Comparison of ENCODE assay signal across 19 cellular contexts in genomic region chr7:143052041-143052440, GRCh38. TPM values are rescaled to one million over a fixed set of nuclear protein-coding genes. Genes with fewer than 3 reads are reported as not detected.
DNase-seq lines count a peak whose midpoint lies in the region; ATAC-seq and TF ChIP-seq lines count a peak whose summit lies in the region.
"Had no signal": no experiment of that assay in that cellular context is flagged by ENCODE, and none has a peak within 500 bp of the region (broad histone marks: within the 10 kb centered on the region; RNA-seq: fewer than 3 reads in every experiment).

OR6V1 (plus strand) TSS chr7:143052341; CDS start chr7:143052341, 0 bp downstream.

- H3K27ac Mint-ChIP-seq in GM23338, result no peak within 1 kb of the TSS
- H3K27ac Mint-ChIP-seq in nephron progenitor cell, result peak within 1 kb of the TSS; percentile 12
- H3K27ac Mint-ChIP-seq: CD8-positive, alpha-beta T cell had no signal

- no peak within 1 kb of the TSS for H3K4me3 ChIP-seq in GM23338
- H3K4me3 ChIP-seq in OCI-LY3 (ENCODE audit: low read length), result no peak within 1 kb of the TSS
- H3K4me3 ChIP-seq in skeletal muscle satellite cell (ENCODE audit: low read length), result no peak within 1 kb of the TSS
- H3K4me3 ChIP-seq in BE2C (ENCODE audit: low read depth, low read length), result no peak within 1 kb of the TSS
- H3K4me3 ChIP-seq: BLaER1, GM23248 had no signal

- H2AFZ ChIP-seq in GM23338 (peak within 1 kb of the TSS; percentile 59; the same call in 1 of the 2 replicates), OCI-LY3 (ENCODE audit: low read depth, low read length) (0 out of 2 replicates have a peak within 1 kb of the TSS, but pooled peaks have one; percentile 12)
- H2AFZ ChIP-seq: GM23248 had no signal

- no peaks in the 10 kb centered on the region for H3K4me1 Mint-ChIP-seq in GM23338
- peaks cover 46% of the 10 kb centered on the region for H3K4me1 Mint-ChIP-seq in nephron progenitor cell
- H3K4me1 Mint-ChIP-seq: CD4-positive, CD25-positive, alpha-beta regulatory T cell; H9 had no signal

- no peaks in the 10 kb centered on the region for H3K79me2 ChIP-seq in GM23338 (replicated peaks; ENCODE audit: insufficient read depth)
- H3K79me2 ChIP-seq in OCI-LY3 (ENCODE audit: low read length), result no peaks in the 10 kb centered on the region

- TF ChIP-seq CTCF in GM23338 (conservative IDR thresholded peaks at IDR 0.05; ENCODE audit: low read depth in 2 of 2) (no peak), OCI-LY3 (IDR thresholded peaks at IDR 0.05; ENCODE audit: low read depth, low read length) (no peak), nephron progenitor cell (IDR thresholded peaks at IDR 0.05) (no peak), BE2C (IDR thresholded peaks at IDR 0.05; ENCODE audit: low read depth, low read length) (no peak)

- no peaks in the 10 kb centered on the region for H4K20me1 ChIP-seq in GM23338 (replicated peaks; ENCODE audit: insufficient read depth)
- no peaks in the 10 kb centered on the region for H4K20me1 ChIP-seq in OCI-LY3 (ENCODE audit: insufficient read depth, low read length)
- H4K20me1 ChIP-seq: BLaER1 had no signal

- no peaks in the 10 kb centered on the region for H3K9me2 ChIP-seq in GM23338 (ENCODE audit: insufficient read depth)

- H3K36me3 Mint-ChIP-seq in GM23338 (ENCODE audit: low read depth), result no peaks in the 10 kb centered on the region
- H3K36me3 Mint-ChIP-seq in nephron progenitor cell (ENCODE audit: low read depth), result no peaks in the 10 kb centered on the region
- H3K36me3 Mint-ChIP-seq: CD4-positive, CD25-positive, alpha-beta regulatory T cell; CD8-positive, alpha-beta T cell had no signal

- H3K27me3 ChIP-seq in GM23338 (ENCODE audit: insufficient read depth) (no peaks in the 10 kb centered on the region), OCI-LY3 (ENCODE audit: low read depth, low read length) (peaks cover 6% of the 10 kb centered on the region; the same call in 1 of the 2 replicates), skeletal muscle satellite cell (ENCODE audit: control insufficient read depth, insufficient read depth, low read length) (no peaks in the 10 kb centered on the region), BE2C (no peaks in the 10 kb centered on the region)
- H3K27me3 ChIP-seq: BLaER1 had no signal

- DNase-seq in GM23338 (ENCODE audit: low spot score) (no peak), nephron progenitor cell (no peak), BE2C (no peak)
- DNase-seq: Caco-2; CD4-positive, CD25-positive, alpha-beta regulatory T cell; CD8-positive, alpha-beta T cell; DMS153; DND-41; GM23248; H9 had no signal

- H3K4me3 Mint-ChIP-seq in GM23338, result no peak within 1 kb of the TSS
- H3K4me3 Mint-ChIP-seq in nephron progenitor cell, result peak within 1 kb of the TSS; percentile 8
- H3K4me3 Mint-ChIP-seq: CD4-positive, CD25-positive, alpha-beta regulatory T cell; CD8-positive, alpha-beta T cell; H9 had no signal

- no peaks in the 10 kb centered on the region for H3F3A ChIP-seq in GM23338 (replicated peaks; ENCODE audit: low read depth)

- H3K27me3 Mint-ChIP-seq in GM23338 (ENCODE audit: insufficient read depth, low read depth, poor library complexity) (peaks cover 2% of the 10 kb centered on the region), nephron progenitor cell (ENCODE audit: low read depth, poor library complexity) (peaks cover 16% of the 10 kb centered on the region)

- no peak within 1 kb of the TSS for H3K9ac ChIP-seq in OCI-LY3 (ENCODE audit: low read length)
- no peak within 1 kb of the TSS for H3K9ac ChIP-seq in skeletal muscle satellite cell (ENCODE audit: low read depth, low read length)
- H3K9ac ChIP-seq: BLaER1, GM23248 had no signal

- no peak for ATAC-seq in GM23338
- no peak for ATAC-seq in HG03432 (IDR thresholded peaks at IDR 0.05; ENCODE audit: unreplicated experiment)
- ATAC-seq: CD8-positive, alpha-beta T cell; HCT116 had no signal

- H3K36me3 ChIP-seq in GM23338 (ENCODE audit: insufficient read depth), result no peaks in the 10 kb centered on the region
- H3K36me3 ChIP-seq in OCI-LY3 (replicated peaks; ENCODE audit: low read depth, low read length), result no peaks in the 10 kb centered on the region
- no peaks in the 10 kb centered on the region for H3K36me3 ChIP-seq in skeletal muscle satellite cell (ENCODE audit: insufficient read depth, low read length)
- H3K36me3 ChIP-seq in BE2C, result no peaks in the 10 kb centered on the region
- H3K36me3 ChIP-seq: BLaER1 had no signal

- no peak within 1 kb of the TSS for H3K27ac ChIP-seq in GM23338 (ENCODE audit: low read depth)
- no peak within 1 kb of the TSS for H3K27ac ChIP-seq in OCI-LY3 (ENCODE audit: low read length)
- H3K27ac ChIP-seq: BLaER1, C4-2B, GM23248 had no signal

- no peaks in the 10 kb centered on the region for H3K9me3 ChIP-seq in OCI-LY3 (ENCODE audit: insufficient read depth, low read length)
- H3K9me3 ChIP-seq in skeletal muscle satellite cell (replicated peaks; ENCODE audit: low read length), result no peaks in the 10 kb centered on the region
- H3K9me3 ChIP-seq in BE2C, result no peaks in the 10 kb centered on the region
- H3K9me3 ChIP-seq: BLaER1, Caco-2 had no signal

- H3K9me3 Mint-ChIP-seq in GM23338, result no peaks in the 10 kb centered on the region
- H3K9me3 Mint-ChIP-seq in nephron progenitor cell, result peaks cover 4% of the 10 kb centered on the region
- H3K9me3 Mint-ChIP-seq: CD8-positive, alpha-beta T cell; H9 had no signal

- H3K4me2 ChIP-seq in GM23338 (no peak within 1 kb of the TSS), OCI-LY3 (ENCODE audit: low read length) (no peak within 1 kb of the TSS; the same call in 1 of the 2 replicates), skeletal muscle satellite cell (ENCODE audit: low read length) (peak within 1 kb of the TSS; percentile 46)
- H3K4me2 ChIP-seq: BLaER1 had no signal

- no peaks in the 10 kb centered on the region for H3K4me1 ChIP-seq in GM23338 (ENCODE audit: insufficient read depth)
- peaks cover 13% of the 10 kb centered on the region for H3K4me1 ChIP-seq in OCI-LY3 (ENCODE audit: low read length)
- H3K4me1 ChIP-seq in skeletal muscle satellite cell (ENCODE audit: control insufficient read depth, insufficient read depth, low read length), result peaks cover 16% of the 10 kb centered on the region
- H3K4me1 ChIP-seq in BE2C, result no peaks in the 10 kb centered on the region
- H3K4me1 ChIP-seq: Caco-2 had no signal

TF ChIP-seq in GM23338, 12 proteins besides CTCF, POLR2A, EP300 and RAD21 (continues in another document):
- no peak for TF ChIP-seq NANOG (IDR thresholded peaks at IDR 0.05; ENCODE audit: borderline replicate concordance)
- TF ChIP-seq EZH2phosphoT487 (IDR thresholded peaks at IDR 0.05; ENCODE audit: unreplicated experiment), result no peak
- TF ChIP-seq ZNF331 (CRISPR knock-in tag; IDR thresholded peaks at IDR 0.05; ENCODE audit: low read depth), result no peak
- TF ChIP-seq ZNF114 (CRISPR knock-in tag; IDR thresholded peaks at IDR 0.05), result no peak

RNA-seq across cellular contexts. Expression of gene OR6V1, which starts in this region (rescaled TPM):
- not detected in 2 replicates for total RNA-seq in GM23338 (2014; rRNA removed; shearing (Covaris generic))
- not detected in 2 replicates for polyA plus RNA-seq in GM23338 (2016; fragmentation: Nextera tagmentation; extraction: Ambion mirVana)
- total RNA-seq in skeletal muscle satellite cell (2012; rRNA removed), result not detected in 2 replicates
- not detected for polyA plus RNA-seq in BE2C (2012; ENCODE audit: insufficient read depth, insufficient read length, low read depth)
- total RNA-seq: A172; A673; Caco-2; CD4-positive, CD25-positive, alpha-beta regulatory T cell; CD8-positive, alpha-beta T cell; GM23248; H4; H9 had no signal
- polyA plus RNA-seq: CD4-positive, CD25-positive, alpha-beta regulatory T cell; GM23248 had no signal
